8 cellular contexts compared by ENCODE assay signal in genomic region chr16:68093816-68094613, GRCh38. TPM values are rescaled to one million over a fixed set of nuclear protein-coding genes. Genes with fewer than 3 reads are reported as not detected.
A peak's percentile ranks its signal among the peaks of the same experiment; 100 is the strongest.
DNase-seq lines count a peak whose midpoint lies in the region; ATAC-seq and TF ChIP-seq lines count a peak whose summit lies in the region.

No MANE protein-coding gene starts in this region.

- H3K27me3 Mint-ChIP-seq in GM23338 (ENCODE audit: insufficient read depth, low read depth, poor library complexity) = no peaks in the 10 kb centered on the region
- no peaks in the 10 kb centered on the region for H3K27me3 Mint-ChIP-seq in activated CD4-positive, alpha-beta memory T cell treated with anti-CD3 and anti-CD28 coated beads for 36 hours
- no peaks in the 10 kb centered on the region for H3K27me3 Mint-ChIP-seq in type B pancreatic cell

- H3K4me2 ChIP-seq in GM23338 = peak overlapping the region; percentile 55; the same call in 1 of the 2 replicates

- H3K9me2 ChIP-seq in GM23338 (ENCODE audit: insufficient read depth) = no peaks in the 10 kb centered on the region

- H3K9me3 Mint-ChIP-seq in GM23338 (no peaks in the 10 kb centered on the region), type B pancreatic cell (no peaks in the 10 kb centered on the region)
- H3K9me3 Mint-ChIP-seq in activated CD4-positive, alpha-beta memory T cell treated with anti-CD3 and anti-CD28 coated beads for 36 hours = no peaks in the 10 kb centered on the region

- DNase-seq in AG08395 (ENCODE audit: low spot score) = peak; percentile 50
- DNase-seq in GM23338 (ENCODE audit: low spot score) = peak; percentile 68
- DNase-seq in activated CD4-positive, alpha-beta memory T cell treated with anti-CD3 and anti-CD28 coated beads for 36 hours = no peak
- no peak for DNase-seq in left ventricle myocardium superior
- DNase-seq in type B pancreatic cell (ENCODE audit: extremely low spot score, unreplicated experiment) = no peak
- no peak for DNase-seq in activated gamma-delta T cell (lab: John Stamatoyannopoulos, UW)

- H3K4me1 ChIP-seq in GM23338 (ENCODE audit: insufficient read depth) = peaks cover 28% of the 10 kb centered on the region

- H3K79me2 ChIP-seq in GM23338 (replicated peaks; ENCODE audit: insufficient read depth) = peaks cover 98% of the 10 kb centered on the region

- peak; percentile 87 for ATAC-seq in GM23338
- peak; percentile 70 for ATAC-seq in left ventricle myocardium superior
- no peak for ATAC-seq in GM21515 (IDR thresholded peaks at IDR 0.05; ENCODE audit: unreplicated experiment)
- no peak for ATAC-seq in HG03039 (IDR thresholded peaks at IDR 0.05; ENCODE audit: unreplicated experiment)

- H3K27ac ChIP-seq in GM23338 (ENCODE audit: low read depth) = no peak overlapping the region

- H3K4me3 Mint-ChIP-seq in GM23338 (no peak overlapping the region), type B pancreatic cell (no peak overlapping the region)
- peak overlapping the region; percentile 0 for H3K4me3 Mint-ChIP-seq in activated CD4-positive, alpha-beta memory T cell treated with anti-CD3 and anti-CD28 coated beads for 36 hours

- H4K20me1 ChIP-seq in GM23338 (replicated peaks; ENCODE audit: insufficient read depth) = peaks cover 45% of the 10 kb centered on the region

- intact Hi-C loops in activated CD4-positive, alpha-beta memory T cell treated with anti-CD3 and anti-CD28 coated beads for 36 hours (cut with micrococcal nuclease) = loop anchor here (1.0 to 5.0 kb wide), 3 partner anchors 22 to 135 kb away; no protein-coding TSS in a partner anchor
- intact Hi-C loops in left ventricle myocardium superior (cut with micrococcal nuclease) = loop anchor here (10.0 kb wide), 1 partner anchor 131 kb away; no protein-coding TSS in a partner anchor

- H3K4me1 Mint-ChIP-seq in GM23338 = peaks cover 43% of the 10 kb centered on the region
- peaks cover 73% of the 10 kb centered on the region for H3K4me1 Mint-ChIP-seq in activated CD4-positive, alpha-beta memory T cell treated with anti-CD3 and anti-CD28 coated beads for 36 hours (ENCODE audit: low read depth)
- H3K4me1 Mint-ChIP-seq in type B pancreatic cell (ENCODE audit: unreplicated experiment) = peaks cover 34% of the 10 kb centered on the region

- H3F3A ChIP-seq in GM23338 (replicated peaks; ENCODE audit: low read depth) = no peaks in the 10 kb centered on the region

- H2AFZ ChIP-seq in GM23338 = no peak overlapping the region

- H3K4me3 ChIP-seq in GM23338 = no peak overlapping the region

- H3K36me3 Mint-ChIP-seq in GM23338 (ENCODE audit: low read depth) (no peaks in the 10 kb centered on the region), type B pancreatic cell (no peaks in the 10 kb centered on the region)
- peaks cover 4% of the 10 kb centered on the region for H3K36me3 Mint-ChIP-seq in activated CD4-positive, alpha-beta memory T cell treated with anti-CD3 and anti-CD28 coated beads for 36 hours

- H3K27ac Mint-ChIP-seq in GM23338 (0 out of 2 replicates have a peak overlapping the region, but pooled peaks have one; percentile 10), type B pancreatic cell (peak overlapping the region; percentile 4)
- peak overlapping the region; percentile 50 for H3K27ac Mint-ChIP-seq in activated CD4-positive, alpha-beta memory T cell treated with anti-CD3 and anti-CD28 coated beads for 36 hours

- no peaks in the 10 kb centered on the region for H3K27me3 ChIP-seq in GM23338 (ENCODE audit: insufficient read depth)

- H3K36me3 ChIP-seq in GM23338 (ENCODE audit: insufficient read depth) = no peaks in the 10 kb centered on the region

- CTCF ChIA-PET in activated CD4-positive, alpha-beta memory T cell treated with anti-CD3 and anti-CD28 coated beads for 36 hours (lab: Charles Lee) = interaction anchor here (0.6 to 2.8 kb wide), 38 partner anchors 10 to 522 kb away, joined by 3 to 28 read pairs (median 5); partner anchors contain the start of genes NFATC3 and SLC7A6

- POLR2A ChIA-PET in activated CD4-positive, alpha-beta memory T cell treated with anti-CD3 and anti-CD28 coated beads for 36 hours (lab: Charles Lee) = interaction anchor here (1.0 to 1.8 kb wide), 4 partner anchors 9 to 181 kb away, joined by 3 to 11 read pairs (median 3); partner anchors contain the start of gene NFATC3

- TF ChIP-seq CTCF in GM23338 (conservative IDR thresholded peaks at IDR 0.05; ENCODE audit: low read depth in 2 of 2) (peak; percentile 65 to 68), type B pancreatic cell (conservative IDR thresholded peaks at IDR 0.05) (peak; percentile 72)

TF ChIP-seq in GM23338, 12 proteins besides CTCF, POLR2A, EP300 and RAD21:
- TF ChIP-seq JUNB (IDR thresholded peaks at IDR 0.05; ENCODE audit: unreplicated experiment) (no peak), STAT1 (IDR thresholded peaks at IDR 0.05; ENCODE audit: unreplicated experiment) (no peak), ZNF462 (CRISPR knock-in tag; IDR thresholded peaks at IDR 0.05) (no peak), CREB1 (CRISPR knock-in tag; IDR thresholded peaks at IDR 0.05; ENCODE audit: low read depth) (no peak), ZNF114 (CRISPR knock-in tag; IDR thresholded peaks at IDR 0.05) (no peak), ZNF331 (CRISPR knock-in tag; IDR thresholded peaks at IDR 0.05; ENCODE audit: low read depth) (no peak)

RNA-seq across cellular contexts. Expression of gene NFATC3, which starts 8.8 kb away (rescaled TPM):
- 34.5 and 40.9 TPM in 2 replicates for total RNA-seq in GM23338 (2014; rRNA removed; shearing (Covaris generic))
- polyA plus RNA-seq in GM23338 (2016; fragmentation: Nextera tagmentation; extraction: Ambion mirVana) = 9.2 and 9.3 TPM in 2 replicates
- total RNA-seq in activated CD4-positive, alpha-beta memory T cell treated with anti-CD3 and anti-CD28 coated beads for 36 hours = 10 to 100 TPM; 83.4 to 85.2 TPM
- total RNA-seq in left ventricle myocardium superior (24.7 TPM), type B pancreatic cell (ENCODE audit: low replicate concordance) (37.5 and 55.5 TPM in 2 replicates)

Comparison
In these comparisons a context has a peak if more than half of its experiments do, and no peak if none do; other contexts are left out.
1. DNase-seq: peak in AG08395 (single experiment) and GM23338 (single experiment); none in activated CD4-positive, alpha-beta memory T cell treated with anti-CD3 and anti-CD28 coated beads for 36 hours (single experiment), left ventricle myocardium superior (single experiment), type B pancreatic cell (single experiment) and activated gamma-delta T cell (single experiment).
2. ATAC-seq: peak in GM23338 (single experiment) and left ventricle myocardium superior (single experiment); none in GM21515 (single experiment) and HG03039 (single experiment).
3. Peak in every context shown above with its lines, with median percentiles within 50 percentile points of each other: H3K27ac Mint-ChIP-seq.